Comparison of ENCODE assay signal across 8 cellular contexts in the genomic region with DNA sequence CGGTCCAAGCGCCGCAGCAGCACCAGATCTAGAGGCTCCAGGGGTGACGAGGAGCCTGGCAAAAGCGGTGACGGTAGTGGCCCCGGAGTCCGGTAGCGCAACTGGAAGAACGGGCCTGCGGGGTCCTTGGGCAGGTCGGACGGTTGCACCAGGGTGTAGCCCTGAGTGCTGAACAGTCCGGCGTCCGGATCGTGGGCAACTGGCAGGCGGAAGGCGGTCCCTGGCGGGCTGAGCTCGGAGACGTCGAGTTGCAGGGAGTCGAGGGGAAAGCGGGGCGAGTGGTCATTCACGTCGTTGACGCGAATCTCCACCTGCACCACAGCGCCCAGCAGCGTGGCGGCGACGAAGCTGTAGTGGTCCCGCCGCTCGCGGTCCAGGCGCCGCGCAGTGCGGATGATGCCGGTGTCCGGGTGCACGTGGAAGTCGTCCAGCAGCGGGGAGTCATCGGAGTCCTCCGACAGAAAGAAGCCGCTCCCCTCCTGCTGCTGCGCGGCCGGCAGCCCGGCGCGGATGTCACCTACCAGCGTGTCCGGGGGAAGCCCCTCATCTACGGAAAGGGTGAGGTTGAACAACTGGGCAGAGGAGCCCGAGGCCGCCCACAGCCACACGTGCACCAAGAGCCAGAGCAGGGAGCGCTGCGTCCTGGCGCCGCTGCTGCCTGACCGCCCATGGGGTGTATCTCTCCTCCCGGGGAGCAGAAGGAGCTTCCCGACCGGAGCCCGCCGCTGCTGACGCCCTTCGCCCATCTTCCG. TPM values are rescaled to one million over a fixed set of nuclear protein-coding genes. Genes with fewer than 3 reads are reported as not detected.
DNase-seq lines count a peak whose midpoint lies in the region; ATAC-seq lines count a peak whose summit lies in the region.

No MANE protein-coding gene starts in this region.

- ATAC-seq in HG02970 (IDR thresholded peaks at IDR 0.05; ENCODE audit: low FRiP score, unreplicated experiment): peak; percentile 41
- peak; percentile 75 to 77 for ATAC-seq in activated T-cell treated with anti-CD3 and anti-CD28 coated beads, Interleukin-2, amount 50 U/mL, for 72 hours (replicated peaks in 1 of 2)
- ATAC-seq in stimulated activated naive CD8-positive, alpha-beta T cell treated with anti-CD3 and anti-CD28 coated beads, Interleukin-15, Interleukin-2, amounts not matched to agents 100 U/mL and 50 U/mL, for 24 hours: peak; percentile 57

- DNase-seq in activated naive CD4-positive, alpha-beta T cell treated with Interleukin-2 at 50 U/mL for 16 hours: no peak
- DNase-seq in activated T-cell treated with anti-CD3 and anti-CD28 coated beads, Interleukin-2, amount 50 U/mL, for 72 hours: peak; percentile 35 to 39
- DNase-seq in iPS-NIHi7 (ENCODE audit: extremely low spot score) (peak; percentile 19), HT-29 (ENCODE audit: low spot score) (no peak), T-helper 9 cell (no peak)
- DNase-seq in stimulated activated naive CD8-positive, alpha-beta T cell treated with anti-CD3 and anti-CD28 coated beads, Interleukin-15, Interleukin-2, amounts not matched to agents 100 U/mL and 50 U/mL, for 24 hours: peak; percentile 39

- peaks cover 15% of the 10 kb centered on the region for H3K4me1 Mint-ChIP-seq in activated naive CD4-positive, alpha-beta T cell treated with anti-CD3 and anti-CD28 coated beads, Interleukin-2, amount 50 U/mL, for 24 hours
- peaks cover 17% of the 10 kb centered on the region for H3K4me1 Mint-ChIP-seq in activated T-cell treated with anti-CD3 and anti-CD28 coated beads, Interleukin-2, amount 50 U/mL, for 72 hours (ENCODE audit: low read depth)

- H3K27ac Mint-ChIP-seq in activated naive CD4-positive, alpha-beta T cell treated with anti-CD3 and anti-CD28 coated beads, Interleukin-2, amount 50 U/mL, for 24 hours: no peak overlapping the region
- H3K27ac Mint-ChIP-seq in activated T-cell treated with anti-CD3 and anti-CD28 coated beads, Interleukin-2, amount 50 U/mL, for 72 hours: no peak overlapping the region

- H3K9me3 Mint-ChIP-seq in activated naive CD4-positive, alpha-beta T cell treated with anti-CD3 and anti-CD28 coated beads, Interleukin-2, amount 50 U/mL, for 24 hours: no peaks in the 10 kb centered on the region
- H3K9me3 Mint-ChIP-seq in activated T-cell treated with anti-CD3 and anti-CD28 coated beads, Interleukin-2, amount 50 U/mL, for 72 hours: no peaks in the 10 kb centered on the region

- no peaks in the 10 kb centered on the region for H3K36me3 Mint-ChIP-seq in activated naive CD4-positive, alpha-beta T cell treated with anti-CD3 and anti-CD28 coated beads, Interleukin-2, amount 50 U/mL, for 24 hours
- H3K36me3 Mint-ChIP-seq in activated T-cell treated with anti-CD3 and anti-CD28 coated beads, Interleukin-2, amount 50 U/mL, for 72 hours (ENCODE audit: insufficient read depth in 2 of 2): peaks cover 0 to 2% of the 10 kb centered on the region in 2 donors

- peaks cover 44% of the 10 kb centered on the region for H3K27me3 Mint-ChIP-seq in activated naive CD4-positive, alpha-beta T cell treated with anti-CD3 and anti-CD28 coated beads, Interleukin-2, amount 50 U/mL, for 24 hours
- H3K27me3 Mint-ChIP-seq in activated T-cell treated with anti-CD3 and anti-CD28 coated beads, Interleukin-2, amount 50 U/mL, for 72 hours (ENCODE audit: low read depth): peaks cover 63% of the 10 kb centered on the region

- H3K4me3 Mint-ChIP-seq in activated naive CD4-positive, alpha-beta T cell treated with anti-CD3 and anti-CD28 coated beads, Interleukin-2, amount 50 U/mL, for 24 hours: peak overlapping the region; percentile 80
- H3K4me3 Mint-ChIP-seq in activated T-cell treated with anti-CD3 and anti-CD28 coated beads, Interleukin-2, amount 50 U/mL, for 72 hours: peak overlapping the region; percentile 84 to 86

RNA-seq across cellular contexts. Expression of a gene that starts 0.8 kb away (rescaled TPM):
- total RNA-seq in activated T-cell treated with anti-CD3 and anti-CD28 coated beads, Interleukin-2, amount 50 U/mL, for 72 hours: not detected
- total RNA-seq in HT-29 (2014; rRNA removed; shearing (Covaris generic)): not detected in 2 replicates

RNA-seq across cellular contexts. Expression of a gene that starts 59.4 kb away (rescaled TPM):
- total RNA-seq in activated T-cell treated with anti-CD3 and anti-CD28 coated beads, Interleukin-2, amount 50 U/mL, for 72 hours: 100 to 1,000 TPM; 169 to 181 TPM
- 50.0 and 62.8 TPM in 2 replicates for total RNA-seq in HT-29 (2014; rRNA removed; shearing (Covaris generic))

Comparison
In these comparisons a context has a peak if more than half of its experiments do, and no peak if none do; other contexts are left out.
1. DNase-seq: peak in activated T-cell treated with anti-CD3 and anti-CD28 coated beads, Interleukin-2, amount 50 U/mL, for 72 hours (2 of 2), iPS-NIHi7 (single experiment) and stimulated activated naive CD8-positive, alpha-beta T cell treated with anti-CD3 and anti-CD28 coated beads, Interleukin-15, Interleukin-2, amounts not matched to agents 100 U/mL and 50 U/mL, for 24 hours (single experiment); none in activated naive CD4-positive, alpha-beta T cell treated with Interleukin-2 at 50 U/mL for 16 hours (single experiment), HT-29 (single experiment) and T-helper 9 cell (single experiment).
2. Peak in every context shown above with its lines, with median percentiles within 50 percentile points of each other: ATAC-seq.